ENCODE assay signal across 10 cellular contexts in the genomic region with DNA sequence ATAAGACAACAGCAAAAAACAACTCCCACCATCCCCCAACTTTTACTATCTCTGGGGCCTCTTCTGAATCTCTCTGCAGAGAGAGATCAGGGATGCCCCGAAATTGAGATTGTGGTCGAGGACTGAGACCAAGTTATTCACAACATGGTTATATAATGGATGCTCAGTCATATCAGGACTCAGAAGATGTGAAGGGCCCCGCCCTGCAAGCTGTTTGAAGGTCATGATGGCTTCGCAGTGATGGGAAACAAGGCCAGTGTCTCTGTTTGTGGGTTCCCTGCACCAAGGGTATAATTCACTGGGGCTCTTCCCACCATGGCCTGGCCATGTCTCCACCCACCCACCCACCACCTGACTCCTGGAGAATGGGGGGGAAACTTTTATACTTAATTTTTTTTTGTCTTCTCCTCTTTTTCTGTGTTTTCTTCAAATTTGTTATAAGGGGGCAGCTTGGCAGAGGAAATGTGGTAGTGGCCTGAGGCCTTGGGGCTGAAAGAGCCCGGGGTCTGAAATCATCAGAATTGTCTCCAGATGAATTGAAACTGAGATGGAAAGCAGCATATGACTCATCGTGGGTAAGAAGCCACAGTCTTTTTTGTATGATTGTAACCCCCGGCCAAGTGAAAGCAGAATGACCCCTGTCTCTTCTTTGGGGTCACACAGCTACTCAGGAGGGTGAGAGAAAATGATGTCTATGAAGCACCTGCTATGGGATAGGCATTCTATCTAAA. TPM values are rescaled to one million over a fixed set of nuclear protein-coding genes. Genes with fewer than 3 reads are reported as not detected.
DNase-seq lines count a peak whose midpoint lies in the region; ATAC-seq, FAIRE-seq and TF ChIP-seq lines count a peak whose summit lies in the region.
"Had no signal": no experiment of that assay in that cellular context is flagged by ENCODE, and none has a peak within 500 bp of the region (broad histone marks: within the 10 kb centered on the region; RNA-seq: fewer than 3 reads in every experiment).

No MANE protein-coding gene starts in this region.

- TF ChIP-seq CTCF in testis (IDR thresholded peaks at IDR 0.05) (no peak), ascending aorta (IDR thresholded peaks at IDR 0.05) (no peak)

- peak; percentile 53 for ATAC-seq in HG03060 (IDR thresholded peaks at IDR 0.05; ENCODE audit: low read depth, unreplicated experiment)

- H3K27ac ChIP-seq in testis (no peak overlapping the region), ascending aorta (no peak overlapping the region)

- intact Hi-C loops in testis (cut with DNase I; ENCODE audit: low total_unique reads) (no loop called here), ascending aorta (cut with DNase I) (no loop called here)

- 80 to 84% methylated on average over 7 of the region's 7 CpGs for whole genome bisulfite sequencing in testis, 2 donors

- H3K4me3 ChIP-seq in testis (no peak overlapping the region), ascending aorta (no peak overlapping the region)

- no peaks in the 10 kb centered on the region for H3K36me3 ChIP-seq in testis (ENCODE audit: low read depth, missing control alignments)
- H3K36me3 ChIP-seq in ascending aorta, result no peaks in the 10 kb centered on the region

- no peaks in the 10 kb centered on the region for H3K27me3 ChIP-seq in testis
- H3K27me3 ChIP-seq in ascending aorta, result no peaks in the 10 kb centered on the region

- peak; percentile 92 for FAIRE-seq in GM19239 (lab: Jason Lieb, UNC)

- H3K9me3 ChIP-seq in testis (no peaks in the 10 kb centered on the region), ascending aorta (no peaks in the 10 kb centered on the region)

- H3K4me1 ChIP-seq in testis, result no peaks in the 10 kb centered on the region
- no peaks in the 10 kb centered on the region for H3K4me1 ChIP-seq in ascending aorta

- no peak for TF ChIP-seq POLR2A in testis (IDR thresholded peaks at IDR 0.05)

- DNase-seq in GM19239 (ENCODE audit: insufficient read length, low spot score) (no peak), SK-N-DZ (ENCODE audit: low spot score) (no peak), testis (no peak), retina (no peak), ascending aorta (ENCODE audit: low spot score in 2 of 2) (no peak)
- DNase-seq in activated CD8-positive, alpha-beta memory T cell treated with anti-CD3 and anti-CD28 coated beads, Interleukin-2, amount 50 U/mL, for 24 hours (ENCODE audit: extremely low read depth), result peak; percentile 42
- DNase-seq in stimulated activated CD4-positive, alpha-beta T cell treated with anti-CD3 and anti-CD28 coated beads, Interleukin-4, amount 100 ng/mL, for 24 hours, result peak; percentile 74

RNA-seq across cellular contexts. Expression of gene TEX48, which starts 15.0 kb away (rescaled TPM):
- not detected in 2 replicates for polyA plus RNA-seq in SK-N-DZ (2014; cell fraction: cytosol; rRNA removed)
- polyA plus RNA-seq in SK-N-DZ (2014; cell fraction: nucleus; rRNA removed), result not detected in 2 replicates
- total RNA-seq in testis (10 to 100 TPM; 11.5 to 44.0 TPM), ascending aorta (not detected)
- polyA plus RNA-seq in testis (ENCODE audit: insufficient read depth, low read depth, low replicate concordance), result 34.6 TPM
- total RNA-seq: glomerular endothelial cell, temporal lobe had no signal

RNA-seq across cellular contexts. Expression of gene TEX53, which starts 39.4 kb away (rescaled TPM):
- not detected in 2 replicates for polyA plus RNA-seq in SK-N-DZ (2014; cell fraction: cytosol; rRNA removed)
- not detected in 2 replicates for polyA plus RNA-seq in SK-N-DZ (2014; cell fraction: nucleus; rRNA removed)
- total RNA-seq in testis (10 to 100 TPM; 13.4 to 23.5 TPM), ascending aorta (not detected)
- polyA plus RNA-seq in testis (ENCODE audit: insufficient read depth, low read depth, low replicate concordance), result 68.8 TPM
- total RNA-seq: glomerular endothelial cell, temporal lobe had no signal

Comparison
In these comparisons a context has a peak if more than half of its experiments do, and no peak if none do; other contexts are left out.
1. DNase-seq: peak in activated CD8-positive, alpha-beta memory T cell treated with anti-CD3 and anti-CD28 coated beads, Interleukin-2, amount 50 U/mL, for 24 hours (single experiment) and stimulated activated CD4-positive, alpha-beta T cell treated with anti-CD3 and anti-CD28 coated beads, Interleukin-4, amount 100 ng/mL, for 24 hours (single experiment); none in GM19239 (single experiment), SK-N-DZ (single experiment), testis (single experiment), retina (single experiment) and ascending aorta (0 of 2).
2. RNA of gene TEX48, which starts 15.0 kb away (total RNA-seq): 11.5 to 44.0 TPM in testis; not detected in ascending aorta (single experiment); every median in the first group is over 10 times any median in the second.
3. RNA of gene TEX53, which starts 39.4 kb away (total RNA-seq): 13.4 to 23.5 TPM in testis; not detected in ascending aorta (single experiment); every median in the first group is over 10 times any median in the second.